ENCODE assay signal across 41 cellular contexts in the genomic region with DNA sequence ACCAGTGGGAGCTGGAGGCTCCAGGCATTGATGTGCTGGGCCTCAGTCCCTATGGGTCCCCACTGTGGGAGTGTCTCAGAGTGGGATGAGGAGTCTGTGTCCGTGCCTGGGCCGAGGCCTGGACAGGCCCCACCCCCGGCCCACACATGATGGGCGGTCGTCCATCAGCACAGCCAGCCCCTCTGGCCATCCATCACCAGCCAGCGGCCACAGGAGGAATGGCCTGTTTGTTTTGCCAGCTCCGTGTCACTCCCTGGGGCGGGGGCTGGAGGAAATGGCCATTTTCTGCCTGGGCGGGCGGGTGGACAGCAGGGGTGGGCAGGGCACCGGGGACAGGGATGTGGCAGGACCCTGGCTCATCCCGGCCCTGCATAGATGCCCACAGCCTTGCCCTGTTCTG. TPM values are rescaled to one million over a fixed set of nuclear protein-coding genes. Genes with fewer than 3 reads are reported as not detected.
"Had no signal": no experiment of that assay in that cellular context is flagged by ENCODE, and none has a peak within 500 bp of the region (broad histone marks: within the 10 kb centered on the region; RNA-seq: fewer than 3 reads in every experiment).

No MANE protein-coding gene starts in this region.

- H3K27ac Mint-ChIP-seq: activated B cell treated with CpG ODN at 0.5 μM for 24 hours; activated CD4-positive, alpha-beta memory T cell treated with anti-CD3 and anti-CD28 coated beads for 36 hours; activated CD4-positive, alpha-beta T cell treated with anti-CD3 and anti-CD28 coated beads, Interleukin-2, amount 10 ng/mL, durations not matched to agents 24 days and 14 days; activated CD8-positive, alpha-beta T cell treated with anti-CD3 and anti-CD28 coated beads for 36 hours; activated naive CD4-positive, alpha-beta T cell treated with anti-CD3 and anti-CD28 coated beads for 36 hours; activated naive CD4-positive, alpha-beta T cell treated with anti-CD3 and anti-CD28 coated beads, Interleukin-2, amount 50 U/mL, for 72 hours; activated naive CD8-positive, alpha-beta T cell treated with anti-CD3 and anti-CD28 coated beads for 36 hours; activated T-cell treated with anti-CD3 and anti-CD28 coated beads, Interleukin-2, amount 50 U/mL, for 72 hours; activated T-helper 1 cell treated with anti-CD3 and anti-CD28 coated beads, Interleukin-12 subunit alpha, Interleukin-12 subunit beta, Interleukin-2, Interleukin-4 antibody, amounts not matched to agents 30 ng/mL and 10 ng/mL and 1 ng/mL, durations not matched to agents 14 hours and 24 hours and 36 hours; activated T-helper 17 cell treated with anti-CD3 and anti-CD28 coated beads, Interleukin-2, amount 50 U/mL, for 72 hours; T-helper 1 cell treated with Interleukin-12 subunit alpha and Interleukin-12 subunit beta and Interleukin-4 antibody, amounts not matched to agents 30 μg/mL and 1 μg/mL, for 36 hours; T-helper 2 cell treated with Interferon-gamma antibody and Interleukin-4, amounts not matched to agents 5 μg/mL and 100 μg/mL, for 36 hours had no signal

- H3K4me1 ChIP-seq: adrenal gland, body of pancreas had no signal

- H3K4me3 Mint-ChIP-seq: activated B cell treated with CpG ODN at 0.5 μM for 24 hours; activated CD4-positive, alpha-beta memory T cell treated with anti-CD3 and anti-CD28 coated beads for 36 hours; activated CD4-positive, alpha-beta T cell treated with anti-CD3 and anti-CD28 coated beads, Interleukin-2, amount 10 ng/mL, durations not matched to agents 24 days and 14 days; activated CD8-positive, alpha-beta T cell treated with anti-CD3 and anti-CD28 coated beads for 36 hours; activated naive CD4-positive, alpha-beta T cell treated with anti-CD3 and anti-CD28 coated beads for 36 hours; activated naive CD8-positive, alpha-beta T cell treated with anti-CD3 and anti-CD28 coated beads for 36 hours; activated T-cell treated with anti-CD3 and anti-CD28 coated beads, Interleukin-2, amount 50 U/mL, for 4 hours; activated T-cell treated with anti-CD3 and anti-CD28 coated beads, Interleukin-2, amount 50 U/mL, for 72 hours; activated T-helper 1 cell treated with anti-CD3 and anti-CD28 coated beads, Interleukin-12 subunit alpha, Interleukin-12 subunit beta, Interleukin-2, Interleukin-4 antibody, amounts not matched to agents 30 ng/mL and 10 ng/mL and 1 ng/mL, durations not matched to agents 14 hours and 24 hours and 36 hours; activated T-helper 17 cell treated with anti-CD3 and anti-CD28 coated beads, Interleukin-2, amount 50 U/mL, for 72 hours; central memory CD8-positive, alpha-beta T cell; T-helper 1 cell treated with Interleukin-12 subunit alpha and Interleukin-12 subunit beta and Interleukin-4 antibody, amounts not matched to agents 30 μg/mL and 1 μg/mL, for 36 hours; T-helper 2 cell treated with Interferon-gamma antibody and Interleukin-4, amounts not matched to agents 5 μg/mL and 100 μg/mL, for 36 hours had no signal

- H3K4me1 Mint-ChIP-seq: activated B cell treated with CpG ODN at 0.5 μM for 24 hours; activated CD4-positive, alpha-beta T cell treated with anti-CD3 and anti-CD28 coated beads, Interleukin-2, amount 10 ng/mL, durations not matched to agents 24 days and 14 days; activated naive CD8-positive, alpha-beta T cell treated with anti-CD3 and anti-CD28 coated beads for 36 hours; activated T-helper 17 cell treated with anti-CD3 and anti-CD28 coated beads, Interleukin-2, amount 50 U/mL, for 72 hours; central memory CD8-positive, alpha-beta T cell had no signal

- ATAC-seq: activated CD8-positive, alpha-beta T cell treated with anti-CD3 and anti-CD28 coated beads for 36 hours; activated naive CD4-positive, alpha-beta T cell treated with anti-CD3 and anti-CD28 coated beads, Interleukin-2, amount 50 U/mL, for 72 hours; activated T-cell treated with anti-CD3 and anti-CD28 coated beads, Interleukin-2, amount 50 U/mL, for 4 hours; activated T-cell treated with anti-CD3 and anti-CD28 coated beads, Interleukin-2, amount 50 U/mL, for 72 hours; activated T-helper 17 cell treated with anti-CD3 and anti-CD28 coated beads, Interleukin-2, amount 50 U/mL, for 72 hours; body of pancreas had no signal

- H3K9me3 Mint-ChIP-seq: activated B cell treated with CpG ODN at 0.5 μM for 24 hours; activated CD4-positive, alpha-beta memory T cell treated with anti-CD3 and anti-CD28 coated beads for 36 hours; activated CD4-positive, alpha-beta T cell treated with anti-CD3 and anti-CD28 coated beads, Interleukin-2, amount 10 ng/mL, durations not matched to agents 24 days and 14 days; activated CD8-positive, alpha-beta T cell treated with anti-CD3 and anti-CD28 coated beads for 36 hours; activated naive CD4-positive, alpha-beta T cell treated with anti-CD3 and anti-CD28 coated beads for 36 hours; activated naive CD4-positive, alpha-beta T cell treated with anti-CD3 and anti-CD28 coated beads, Interleukin-2, amount 50 U/mL, for 72 hours; activated naive CD8-positive, alpha-beta T cell treated with anti-CD3 and anti-CD28 coated beads for 36 hours; activated T-cell treated with anti-CD3 and anti-CD28 coated beads, Interleukin-2, amount 50 U/mL, for 4 hours; activated T-cell treated with anti-CD3 and anti-CD28 coated beads, Interleukin-2, amount 50 U/mL, for 72 hours; activated T-helper 1 cell treated with anti-CD3 and anti-CD28 coated beads, Interleukin-12 subunit alpha, Interleukin-12 subunit beta, Interleukin-2, Interleukin-4 antibody, amounts not matched to agents 30 ng/mL and 10 ng/mL and 1 ng/mL, durations not matched to agents 14 hours and 24 hours and 36 hours; activated T-helper 17 cell treated with anti-CD3 and anti-CD28 coated beads, Interleukin-2, amount 50 U/mL, for 72 hours; central memory CD8-positive, alpha-beta T cell; T-helper 1 cell treated with Interleukin-12 subunit alpha and Interleukin-12 subunit beta and Interleukin-4 antibody, amounts not matched to agents 30 μg/mL and 1 μg/mL, for 36 hours; T-helper 2 cell treated with Interferon-gamma antibody and Interleukin-4, amounts not matched to agents 5 μg/mL and 100 μg/mL, for 36 hours had no signal

- H3K27ac ChIP-seq: adrenal gland, body of pancreas, brain microvascular endothelial cell, cardiac muscle cell, VCaP had no signal

- H3K9me3 ChIP-seq: adrenal gland, body of pancreas had no signal

- H3K27me3 ChIP-seq: adrenal gland, body of pancreas had no signal

- H3K36me3 ChIP-seq: adrenal gland, brain microvascular endothelial cell, cardiac muscle cell had no signal

- DNase-seq: activated B cell treated with CpG ODN at 0.5 μM for 24 hours; activated CD4-positive, alpha-beta memory T cell treated with anti-CD3 and anti-CD28 coated beads for 36 hours; activated CD4-positive, alpha-beta T cell treated with anti-CD3 and anti-CD28 coated beads for 4 hours; activated CD4-positive, alpha-beta T cell treated with anti-CD3 and anti-CD28 coated beads, Interleukin-2, amount 10 ng/mL, durations not matched to agents 24 days and 14 days; activated CD4-positive, alpha-beta T cell treated with anti-CD3 and anti-CD28 coated beads, Interleukin-2, amount 50 U/mL, for 1 hour; activated CD4-positive, alpha-beta T cell treated with anti-CD3 and anti-CD28 coated beads, Interleukin-2, amount 50 U/mL, for 4 hours; activated CD4-positive, CD25-positive, alpha-beta regulatory T cell treated with anti-CD3 and anti-CD28 coated beads, Interleukin-2, amount 50 U/mL, for 72 hours; activated CD8-positive, alpha-beta memory T cell treated with anti-CD3 and anti-CD28 coated beads, Interleukin-2, amount 50 U/mL, for 4 hours; activated CD8-positive, alpha-beta T cell treated with anti-CD3 and anti-CD28 coated beads for 36 hours; activated effector memory CD4-positive, alpha-beta T cell treated with anti-CD3 and anti-CD28 coated beads, Interleukin-2, amount 50 U/mL, for 16 hours; activated gamma-delta T cell treated with Interleukin-2 at 50 U/mL for 16 hours; activated naive CD4-positive, alpha-beta T cell; activated naive CD4-positive, alpha-beta T cell treated with anti-CD3 and anti-CD28 coated beads for 36 hours; activated naive CD4-positive, alpha-beta T cell treated with anti-CD3 and anti-CD28 coated beads, Interleukin-2, amount 50 U/mL, for 16 hours; activated naive CD8-positive, alpha-beta T cell treated with anti-CD3 and anti-CD28 coated beads for 36 hours; activated T-cell treated with anti-CD3 and anti-CD28 coated beads for 4 hours; activated T-cell treated with anti-CD3 and anti-CD28 coated beads, Interleukin-2, amount 50 U/mL, for 1 hour; activated T-cell treated with anti-CD3 and anti-CD28 coated beads, Interleukin-2, amount 50 U/mL, for 4 hours; activated T-cell treated with anti-CD3 and anti-CD28 coated beads, Interleukin-2, amount 50 U/mL, for 72 hours; adrenal gland; amniotic stem cell; aorta; body of pancreas; brain microvascular endothelial cell; caudate nucleus; SW 1271; T-helper 1 cell; T-helper 2 cell; T-helper 9 cell had no signal

- FAIRE-seq: astrocyte, bronchial epithelial cell, TTC549 had no signal

- H3K4me3 ChIP-seq: adrenal gland, body of pancreas, cardiac muscle cell had no signal

- H3K36me3 Mint-ChIP-seq: activated CD4-positive, alpha-beta memory T cell treated with anti-CD3 and anti-CD28 coated beads for 36 hours; activated naive CD4-positive, alpha-beta T cell treated with anti-CD3 and anti-CD28 coated beads, Interleukin-2, amount 50 U/mL, for 72 hours; activated naive CD8-positive, alpha-beta T cell treated with anti-CD3 and anti-CD28 coated beads for 36 hours had no signal

- H3K27me3 Mint-ChIP-seq: activated CD4-positive, alpha-beta T cell treated with anti-CD3 and anti-CD28 coated beads, Interleukin-2, amount 10 ng/mL, durations not matched to agents 24 days and 14 days; activated naive CD8-positive, alpha-beta T cell treated with anti-CD3 and anti-CD28 coated beads for 36 hours; activated T-helper 17 cell treated with anti-CD3 and anti-CD28 coated beads, Interleukin-2, amount 50 U/mL, for 72 hours had no signal

RNA-seq across cellular contexts. Expression of gene TBX1, which starts 13.0 kb away (rescaled TPM):
- total RNA-seq: activated B cell treated with CpG ODN at 0.5 μM for 24 hours; activated CD4-positive, alpha-beta memory T cell treated with anti-CD3 and anti-CD28 coated beads for 36 hours; activated CD4-positive, alpha-beta T cell treated with anti-CD3 and anti-CD28 coated beads, Interleukin-2, amount 10 ng/mL, durations not matched to agents 24 days and 14 days; activated CD8-positive, alpha-beta memory T cell treated with anti-CD3 and anti-CD28 coated beads for 36 hours; activated CD8-positive, alpha-beta T cell treated with anti-CD3 and anti-CD28 coated beads for 36 hours; activated naive CD4-positive, alpha-beta T cell treated with anti-CD3 and anti-CD28 coated beads for 36 hours; activated naive CD4-positive, alpha-beta T cell treated with anti-CD3 and anti-CD28 coated beads, Interleukin-2, amount 50 U/mL, for 72 hours; activated naive CD8-positive, alpha-beta T cell treated with anti-CD3 and anti-CD28 coated beads for 36 hours; activated T-cell treated with anti-CD3 and anti-CD28 coated beads, Interleukin-2, amount 50 U/mL, for 4 hours; activated T-helper 17 cell treated with anti-CD3 and anti-CD28 coated beads, Interleukin-2, amount 50 U/mL, for 72 hours had no signal

RNA-seq across cellular contexts. Expression of gene GP1BB, which starts 24.2 kb away (rescaled TPM):
- total RNA-seq: activated B cell treated with CpG ODN at 0.5 μM for 24 hours; activated CD4-positive, alpha-beta memory T cell treated with anti-CD3 and anti-CD28 coated beads for 36 hours; activated CD4-positive, alpha-beta T cell treated with anti-CD3 and anti-CD28 coated beads, Interleukin-2, amount 10 ng/mL, durations not matched to agents 24 days and 14 days; activated CD8-positive, alpha-beta T cell treated with anti-CD3 and anti-CD28 coated beads for 36 hours; activated naive CD4-positive, alpha-beta T cell treated with anti-CD3 and anti-CD28 coated beads for 36 hours; activated naive CD4-positive, alpha-beta T cell treated with anti-CD3 and anti-CD28 coated beads, Interleukin-2, amount 50 U/mL, for 72 hours; activated naive CD8-positive, alpha-beta T cell treated with anti-CD3 and anti-CD28 coated beads for 36 hours; activated T-helper 1 cell treated with anti-CD3 and anti-CD28 coated beads, Interleukin-12 subunit alpha, Interleukin-12 subunit beta, Interleukin-2, Interleukin-4 antibody, amounts not matched to agents 30 ng/mL and 10 ng/mL and 1 ng/mL, durations not matched to agents 14 hours and 24 hours and 36 hours; activated T-helper 17 cell treated with anti-CD3 and anti-CD28 coated beads, Interleukin-2, amount 50 U/mL, for 72 hours; bronchial epithelial cell had no signal

RNA-seq across cellular contexts. Expression of gene SEPTIN5, which starts 33.3 kb away (rescaled TPM):
- total RNA-seq: activated B cell treated with CpG ODN at 0.5 μM for 24 hours had no signal
